1 cellular context compared by ENCODE assay signal in the genomic region with DNA sequence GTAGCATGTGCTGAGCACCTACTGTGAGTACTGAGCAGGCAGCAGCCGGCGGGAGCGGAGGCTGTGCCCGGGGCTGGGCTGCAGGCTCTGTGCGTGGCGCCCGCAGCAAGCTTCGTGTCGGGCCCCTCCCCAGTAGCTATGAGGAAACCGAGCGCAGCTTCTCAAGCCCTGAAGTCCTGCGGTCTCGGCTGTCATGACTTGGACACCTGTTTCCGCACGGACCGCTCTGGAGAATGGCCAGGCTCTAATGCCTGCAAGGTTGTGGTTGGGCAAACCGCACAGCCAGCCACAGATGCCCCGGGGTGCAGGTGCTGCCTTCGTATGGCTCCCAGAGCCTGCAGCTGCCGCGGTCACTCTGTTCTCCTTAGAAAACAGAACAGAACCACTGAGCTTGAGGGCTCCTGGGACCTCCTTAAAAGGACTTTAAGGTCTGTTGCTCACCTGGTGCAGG.
TF ChIP-seq lines count a peak whose summit lies in the region.

No MANE protein-coding gene starts in this region.

TF ChIP-seq in WTC11, 78 proteins besides CTCF, POLR2A, EP300 and RAD21 (continued from another document):
- TF ChIP-seq, protein P1, sequence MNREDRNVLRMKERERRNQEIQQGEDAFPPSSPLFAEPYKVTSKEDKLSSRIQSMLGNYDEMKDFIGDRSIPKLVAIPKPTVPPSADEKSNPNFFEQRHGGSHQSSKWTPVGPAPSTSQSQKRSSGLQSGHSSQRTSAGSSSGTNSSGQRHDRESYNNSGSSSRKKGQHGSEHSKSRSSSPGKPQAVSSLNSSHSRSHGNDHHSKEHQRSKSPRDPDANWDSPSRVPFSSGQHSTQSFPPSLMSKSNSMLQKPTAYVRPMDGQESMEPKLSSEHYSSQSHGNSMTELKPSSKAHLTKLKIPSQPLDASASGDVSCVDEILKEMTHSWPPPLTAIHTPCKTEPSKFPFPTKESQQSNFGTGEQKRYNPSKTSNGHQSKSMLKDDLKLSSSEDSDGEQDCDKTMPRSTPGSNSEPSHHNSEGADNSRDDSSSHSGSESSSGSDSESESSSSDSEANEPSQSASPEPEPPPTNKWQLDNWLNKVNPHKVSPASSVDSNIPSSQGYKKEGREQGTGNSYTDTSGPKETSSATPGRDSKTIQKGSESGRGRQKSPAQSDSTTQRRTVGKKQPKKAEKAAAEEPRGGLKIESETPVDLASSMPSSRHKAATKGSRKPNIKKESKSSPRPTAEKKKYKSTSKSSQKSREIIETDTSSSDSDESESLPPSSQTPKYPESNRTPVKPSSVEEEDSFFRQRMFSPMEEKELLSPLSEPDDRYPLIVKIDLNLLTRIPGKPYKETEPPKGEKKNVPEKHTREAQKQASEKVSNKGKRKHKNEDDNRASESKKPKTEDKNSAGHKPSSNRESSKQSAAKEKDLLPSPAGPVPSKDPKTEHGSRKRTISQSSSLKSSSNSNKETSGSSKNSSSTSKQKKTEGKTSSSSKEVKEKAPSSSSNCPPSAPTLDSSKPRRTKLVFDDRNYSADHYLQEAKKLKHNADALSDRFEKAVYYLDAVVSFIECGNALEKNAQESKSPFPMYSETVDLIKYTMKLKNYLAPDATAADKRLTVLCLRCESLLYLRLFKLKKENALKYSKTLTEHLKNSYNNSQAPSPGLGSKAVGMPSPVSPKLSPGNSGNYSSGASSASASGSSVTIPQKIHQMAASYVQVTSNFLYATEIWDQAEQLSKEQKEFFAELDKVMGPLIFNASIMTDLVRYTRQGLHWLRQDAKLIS (CRISPR knock-in tag; IDR thresholded peaks at IDR 0.05; ENCODE audit: borderline replicate concordance), result no peak
- TF ChIP-seq MXD4 (CRISPR knock-in tag; IDR thresholded peaks at IDR 0.05; ENCODE audit: borderline replicate concordance) (no peak), JAZF1 (CRISPR knock-in tag; IDR thresholded peaks at IDR 0.05) (no peak), TEAD1 (CRISPR knock-in tag; IDR thresholded peaks at IDR 0.05) (no peak), ELF4 (CRISPR knock-in tag; IDR thresholded peaks at IDR 0.05; ENCODE audit: low read depth) (no peak), ETV6 (CRISPR knock-in tag; IDR thresholded peaks at IDR 0.05) (no peak)
- TF ChIP-seq, protein P2, sequence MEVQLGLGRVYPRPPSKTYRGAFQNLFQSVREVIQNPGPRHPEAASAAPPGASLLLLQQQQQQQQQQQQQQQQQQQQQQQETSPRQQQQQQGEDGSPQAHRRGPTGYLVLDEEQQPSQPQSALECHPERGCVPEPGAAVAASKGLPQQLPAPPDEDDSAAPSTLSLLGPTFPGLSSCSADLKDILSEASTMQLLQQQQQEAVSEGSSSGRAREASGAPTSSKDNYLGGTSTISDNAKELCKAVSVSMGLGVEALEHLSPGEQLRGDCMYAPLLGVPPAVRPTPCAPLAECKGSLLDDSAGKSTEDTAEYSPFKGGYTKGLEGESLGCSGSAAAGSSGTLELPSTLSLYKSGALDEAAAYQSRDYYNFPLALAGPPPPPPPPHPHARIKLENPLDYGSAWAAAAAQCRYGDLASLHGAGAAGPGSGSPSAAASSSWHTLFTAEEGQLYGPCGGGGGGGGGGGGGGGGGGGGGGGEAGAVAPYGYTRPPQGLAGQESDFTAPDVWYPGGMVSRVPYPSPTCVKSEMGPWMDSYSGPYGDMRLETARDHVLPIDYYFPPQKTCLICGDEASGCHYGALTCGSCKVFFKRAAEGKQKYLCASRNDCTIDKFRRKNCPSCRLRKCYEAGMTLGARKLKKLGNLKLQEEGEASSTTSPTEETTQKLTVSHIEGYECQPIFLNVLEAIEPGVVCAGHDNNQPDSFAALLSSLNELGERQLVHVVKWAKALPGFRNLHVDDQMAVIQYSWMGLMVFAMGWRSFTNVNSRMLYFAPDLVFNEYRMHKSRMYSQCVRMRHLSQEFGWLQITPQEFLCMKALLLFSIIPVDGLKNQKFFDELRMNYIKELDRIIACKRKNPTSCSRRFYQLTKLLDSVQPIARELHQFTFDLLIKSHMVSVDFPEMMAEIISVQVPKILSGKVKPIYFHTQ (CRISPR knock-in tag; IDR thresholded peaks at IDR 0.05), result no peak
- TF ChIP-seq, protein P3, sequence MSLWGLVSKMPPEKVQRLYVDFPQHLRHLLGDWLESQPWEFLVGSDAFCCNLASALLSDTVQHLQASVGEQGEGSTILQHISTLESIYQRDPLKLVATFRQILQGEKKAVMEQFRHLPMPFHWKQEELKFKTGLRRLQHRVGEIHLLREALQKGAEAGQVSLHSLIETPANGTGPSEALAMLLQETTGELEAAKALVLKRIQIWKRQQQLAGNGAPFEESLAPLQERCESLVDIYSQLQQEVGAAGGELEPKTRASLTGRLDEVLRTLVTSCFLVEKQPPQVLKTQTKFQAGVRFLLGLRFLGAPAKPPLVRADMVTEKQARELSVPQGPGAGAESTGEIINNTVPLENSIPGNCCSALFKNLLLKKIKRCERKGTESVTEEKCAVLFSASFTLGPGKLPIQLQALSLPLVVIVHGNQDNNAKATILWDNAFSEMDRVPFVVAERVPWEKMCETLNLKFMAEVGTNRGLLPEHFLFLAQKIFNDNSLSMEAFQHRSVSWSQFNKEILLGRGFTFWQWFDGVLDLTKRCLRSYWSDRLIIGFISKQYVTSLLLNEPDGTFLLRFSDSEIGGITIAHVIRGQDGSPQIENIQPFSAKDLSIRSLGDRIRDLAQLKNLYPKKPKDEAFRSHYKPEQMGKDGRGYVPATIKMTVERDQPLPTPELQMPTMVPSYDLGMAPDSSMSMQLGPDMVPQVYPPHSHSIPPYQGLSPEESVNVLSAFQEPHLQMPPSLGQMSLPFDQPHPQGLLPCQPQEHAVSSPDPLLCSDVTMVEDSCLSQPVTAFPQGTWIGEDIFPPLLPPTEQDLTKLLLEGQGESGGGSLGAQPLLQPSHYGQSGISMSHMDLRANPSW (CRISPR knock-in tag; conservative IDR thresholded peaks at IDR 0.05; ENCODE audit: low read depth), result no peak
- TF ChIP-seq, protein P4, sequence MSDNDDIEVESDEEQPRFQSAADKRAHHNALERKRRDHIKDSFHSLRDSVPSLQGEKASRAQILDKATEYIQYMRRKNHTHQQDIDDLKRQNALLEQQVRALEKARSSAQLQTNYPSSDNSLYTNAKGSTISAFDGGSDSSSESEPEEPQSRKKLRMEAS (CRISPR knock-in tag; IDR thresholded peaks at IDR 0.05), result no peak
- TF ChIP-seq, protein P5, sequence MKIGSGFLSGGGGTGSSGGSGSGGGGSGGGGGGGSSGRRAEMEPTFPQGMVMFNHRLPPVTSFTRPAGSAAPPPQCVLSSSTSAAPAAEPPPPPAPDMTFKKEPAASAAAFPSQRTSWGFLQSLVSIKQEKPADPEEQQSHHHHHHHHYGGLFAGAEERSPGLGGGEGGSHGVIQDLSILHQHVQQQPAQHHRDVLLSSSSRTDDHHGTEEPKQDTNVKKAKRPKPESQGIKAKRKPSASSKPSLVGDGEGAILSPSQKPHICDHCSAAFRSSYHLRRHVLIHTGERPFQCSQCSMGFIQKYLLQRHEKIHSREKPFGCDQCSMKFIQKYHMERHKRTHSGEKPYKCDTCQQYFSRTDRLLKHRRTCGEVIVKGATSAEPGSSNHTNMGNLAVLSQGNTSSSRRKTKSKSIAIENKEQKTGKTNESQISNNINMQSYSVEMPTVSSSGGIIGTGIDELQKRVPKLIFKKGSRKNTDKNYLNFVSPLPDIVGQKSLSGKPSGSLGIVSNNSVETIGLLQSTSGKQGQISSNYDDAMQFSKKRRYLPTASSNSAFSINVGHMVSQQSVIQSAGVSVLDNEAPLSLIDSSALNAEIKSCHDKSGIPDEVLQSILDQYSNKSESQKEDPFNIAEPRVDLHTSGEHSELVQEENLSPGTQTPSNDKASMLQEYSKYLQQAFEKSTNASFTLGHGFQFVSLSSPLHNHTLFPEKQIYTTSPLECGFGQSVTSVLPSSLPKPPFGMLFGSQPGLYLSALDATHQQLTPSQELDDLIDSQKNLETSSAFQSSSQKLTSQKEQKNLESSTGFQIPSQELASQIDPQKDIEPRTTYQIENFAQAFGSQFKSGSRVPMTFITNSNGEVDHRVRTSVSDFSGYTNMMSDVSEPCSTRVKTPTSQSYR (CRISPR knock-in tag; IDR thresholded peaks at IDR 0.05), result no peak
- TF ChIP-seq, protein P6, sequence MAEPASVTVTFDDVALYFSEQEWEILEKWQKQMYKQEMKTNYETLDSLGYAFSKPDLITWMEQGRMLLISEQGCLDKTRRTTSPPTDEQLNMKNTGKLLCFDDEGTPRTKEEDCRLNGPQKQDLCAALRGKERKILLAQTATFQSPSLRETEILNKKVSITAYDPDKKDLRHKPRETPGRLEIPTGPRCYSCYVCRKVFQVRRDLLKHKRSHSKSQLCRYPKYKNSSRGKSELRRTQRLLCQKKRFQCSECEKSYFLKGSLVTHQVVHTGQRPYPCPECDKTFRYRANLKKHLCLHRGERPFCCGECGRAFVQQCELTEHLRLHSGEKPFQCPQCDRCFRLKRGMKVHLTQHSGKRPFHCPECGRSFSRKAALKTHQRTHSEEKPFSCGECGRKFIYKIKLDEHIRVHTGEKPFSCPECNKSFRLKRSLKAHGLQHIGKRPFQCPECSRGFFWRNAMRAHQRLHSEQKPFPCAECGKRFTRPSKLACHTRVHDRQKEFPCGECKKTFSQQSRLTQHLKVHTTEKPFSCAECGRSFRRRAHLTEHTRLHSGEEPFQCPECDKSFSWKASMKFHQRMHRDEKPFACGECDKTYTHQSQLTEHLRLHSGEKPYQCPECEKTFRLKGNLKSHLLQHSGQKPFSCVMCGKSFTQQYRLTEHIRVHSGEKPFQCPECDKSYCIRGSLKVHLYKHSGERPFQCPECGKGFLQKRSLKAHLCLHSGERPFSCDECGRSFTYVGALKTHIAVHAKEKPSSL (CRISPR knock-in tag; conservative IDR thresholded peaks at IDR 0.05), result no peak
